ENCODE assay signal across 1 cellular context in the genomic region with DNA sequence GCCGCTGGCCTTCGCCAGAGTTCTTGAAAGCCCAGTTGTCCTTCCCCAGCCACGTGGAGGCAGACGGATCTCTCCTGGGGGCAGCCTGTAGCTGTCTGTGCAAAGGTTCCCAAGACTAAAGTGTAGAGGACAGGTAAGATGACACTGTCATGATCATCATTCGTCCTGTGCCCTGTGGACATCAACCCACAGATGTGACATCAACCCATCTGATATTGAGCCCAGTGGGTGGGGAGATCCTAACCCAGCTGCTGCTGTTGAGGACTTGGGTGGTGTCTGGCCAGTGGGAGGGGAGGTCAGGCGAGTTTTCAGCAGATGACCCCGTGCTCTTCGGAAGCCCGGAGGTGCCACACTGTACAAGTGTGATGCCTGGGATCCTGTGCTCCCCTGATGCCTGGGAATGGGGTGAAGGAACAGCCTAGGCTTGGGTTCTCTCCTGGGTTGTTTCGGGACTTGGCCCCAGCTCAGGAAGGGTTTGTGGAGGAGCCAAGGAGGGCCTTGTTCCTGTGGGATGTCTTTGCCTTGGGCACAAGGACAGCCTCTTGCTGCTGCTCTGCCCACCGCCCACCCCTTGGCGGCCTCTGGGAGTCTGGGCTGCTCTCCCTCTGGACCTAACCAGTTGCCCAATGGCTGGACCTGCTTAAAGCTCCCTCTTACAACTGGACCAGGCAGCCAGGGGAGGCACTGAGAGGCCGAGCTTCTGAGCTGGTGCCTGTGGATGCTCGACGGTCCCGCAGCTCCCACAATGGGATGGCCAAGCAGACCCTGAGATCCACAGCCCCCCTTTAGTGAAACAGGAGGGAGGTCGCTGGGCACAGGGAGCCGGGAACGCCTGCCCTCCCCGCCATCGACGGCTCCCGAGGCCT.
TF ChIP-seq lines count a peak whose summit lies in the region.

No MANE protein-coding gene starts in this region.

TF ChIP-seq in IMR-90, 13 proteins besides CTCF, POLR2A, EP300 and RAD21 (continued from another document):
- TF ChIP-seq, protein P1, sequence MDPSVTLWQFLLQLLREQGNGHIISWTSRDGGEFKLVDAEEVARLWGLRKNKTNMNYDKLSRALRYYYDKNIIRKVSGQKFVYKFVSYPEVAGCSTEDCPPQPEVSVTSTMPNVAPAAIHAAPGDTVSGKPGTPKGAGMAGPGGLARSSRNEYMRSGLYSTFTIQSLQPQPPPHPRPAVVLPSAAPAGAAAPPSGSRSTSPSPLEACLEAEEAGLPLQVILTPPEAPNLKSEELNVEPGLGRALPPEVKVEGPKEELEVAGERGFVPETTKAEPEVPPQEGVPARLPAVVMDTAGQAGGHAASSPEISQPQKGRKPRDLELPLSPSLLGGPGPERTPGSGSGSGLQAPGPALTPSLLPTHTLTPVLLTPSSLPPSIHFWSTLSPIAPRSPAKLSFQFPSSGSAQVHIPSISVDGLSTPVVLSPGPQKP (IDR thresholded peaks at IDR 0.05; ENCODE audit: borderline replicate concordance, low read depth, low read length), result no peak
- TF ChIP-seq BHLHE40 (IDR thresholded peaks at IDR 0.05; ENCODE audit: low read depth, low read length) (no peak), NFE2L2 (IDR thresholded peaks at IDR 0.05; ENCODE audit: low read depth, low read length) (no peak), CHD1 (IDR thresholded peaks at IDR 0.05; ENCODE audit: low read depth, low read length) (no peak), SMC3 (IDR thresholded peaks at IDR 0.05; ENCODE audit: low read depth, low read length) (no peak), FOS (IDR thresholded peaks at IDR 0.05; ENCODE audit: low read depth, low read length) (no peak), CEBPB (IDR thresholded peaks at IDR 0.05; ENCODE audit: low read depth, low read length) (no peak), MAZ (IDR thresholded peaks at IDR 0.05; ENCODE audit: borderline replicate concordance, low read depth, low read length) (no peak)
